6 cellular contexts compared by ENCODE assay signal in the genomic region with DNA sequence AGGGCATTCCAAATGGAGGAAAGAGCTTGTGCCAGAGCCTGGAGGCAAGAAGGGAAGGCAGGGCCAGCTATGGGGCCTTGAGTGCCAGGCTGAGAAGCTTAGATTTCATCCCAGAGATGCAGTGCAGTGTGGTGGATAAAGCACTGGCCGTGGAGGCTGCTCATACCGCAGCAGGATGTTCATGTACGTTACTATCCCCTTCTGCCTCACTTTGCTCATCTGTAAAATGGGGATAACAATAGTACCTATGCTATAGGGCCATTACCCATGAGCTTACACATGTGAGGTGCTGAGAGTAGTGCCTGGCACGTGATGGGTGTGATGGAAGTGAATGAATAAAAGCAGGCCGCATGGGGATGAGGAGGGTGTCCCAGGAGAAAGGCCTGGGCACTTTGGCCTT.
DNase-seq lines count a peak whose midpoint lies in the region; ATAC-seq, FAIRE-seq and TF ChIP-seq lines count a peak whose summit lies in the region.
"Not testable (repeated sequence)": the region's sequence is repeated elsewhere in the genome, so short reads cannot be mapped to it uniquely, and the experiment has no call there.

No MANE protein-coding gene starts in this region.

- H3K27ac ChIP-seq in A549; HepG2 (ENCODE audit: extremely low read length, insufficient read depth, low read length); neural progenitor cell: not testable (repeated sequence)

- H3K4me2 ChIP-seq in A549; HepG2 (ENCODE audit: low read depth, low read length); neural progenitor cell: not testable (repeated sequence)

- H3K4me1 Mint-ChIP-seq in activated T-helper 17 cell treated with anti-CD3 and anti-CD28 coated beads, Interleukin-2, amount 50 U/mL, for 72 hours; stimulated activated naive CD8-positive, alpha-beta T cell treated with anti-CD3 and anti-CD28 coated beads, Interleukin-15, amount 100 ng/mL, for 72 hours: not testable (repeated sequence)
- peaks cover 11% of the 10 kb centered on the region for H3K4me1 Mint-ChIP-seq in neural progenitor cell

- H3K9ac ChIP-seq in HepG2 (ENCODE audit: insufficient read depth, low read depth, low read length); neural progenitor cell: not testable (repeated sequence)

- H3K9me3 ChIP-seq in A549; HepG2 (ENCODE audit: low read length); neural progenitor cell (ENCODE audit: low read depth): not testable (repeated sequence)

- not testable (repeated sequence) for H3K79me2 ChIP-seq in HepG2 (ENCODE audit: insufficient read depth, low read length); neural progenitor cell (ENCODE audit: low read depth)

- CTCF ChIA-PET in A549 (lab: Yijun Ruan, JAX): interaction anchor here (1.0 to 8.6 kb wide), 3 partner anchors 14 to 260 kb away, joined by 3 to 44 read pairs (median 20); no protein-coding TSS in a partner anchor
- CTCF ChIA-PET in HepG2 (lab: Yijun Ruan, JAX; ENCODE audit: low intra/inter-chr PET ratio, low total read pairs): not testable (repeated sequence)

- not testable (repeated sequence) for H3K36me3 Mint-ChIP-seq in activated T-helper 17 cell treated with anti-CD3 and anti-CD28 coated beads, Interleukin-2, amount 50 U/mL, for 72 hours (ENCODE audit: low read depth); neural progenitor cell

- TF ChIP-seq EP300 in A549 (IDR thresholded peaks at IDR 0.05); HepG2 (IDR thresholded peaks at IDR 0.05; ENCODE audit: low read depth in 2 of 2, low read length in 2 of 2); HepG2 (CRISPR knock-in tag; IDR thresholded peaks at IDR 0.05; ENCODE audit: borderline replicate concordance): not testable (repeated sequence)

- POLR2A ChIA-PET in A549 (lab: Yijun Ruan, JAX); HepG2 (lab: Yijun Ruan, JAX): not testable (repeated sequence)

- not testable (repeated sequence) for H4K20me1 ChIP-seq in HepG2 (ENCODE audit: insufficient read depth, low read length); neural progenitor cell (ENCODE audit: low read depth)

- not testable (repeated sequence) for H3K4me3 ChIP-seq in A549; bronchial epithelial cell (ENCODE audit: low read depth, low read length); HepG2 (replicated peaks in 1 of 3; ENCODE audit: insufficient read depth in 1 of 3, low read depth in 2 of 3, low read length in 3 of 3); neural progenitor cell

- not testable (repeated sequence) for ATAC-seq in A549; activated T-helper 17 cell treated with anti-CD3 and anti-CD28 coated beads, Interleukin-2, amount 50 U/mL, for 72 hours (replicated peaks); HepG2; stimulated activated naive CD8-positive, alpha-beta T cell treated with anti-CD3 and anti-CD28 coated beads, Interleukin-15, amount 100 ng/mL, for 72 hours

- not testable (repeated sequence) for H3K4me3 Mint-ChIP-seq in activated T-helper 17 cell treated with anti-CD3 and anti-CD28 coated beads, Interleukin-2, amount 50 U/mL, for 72 hours; stimulated activated naive CD8-positive, alpha-beta T cell treated with anti-CD3 and anti-CD28 coated beads, Interleukin-15, amount 100 ng/mL, for 72 hours
- peak overlapping the region; percentile 25 for H3K4me3 Mint-ChIP-seq in neural progenitor cell

- H2AFZ ChIP-seq in HepG2 (ENCODE audit: low read length); neural progenitor cell (replicated peaks): not testable (repeated sequence)

- intact Hi-C loops in HepG2 (cut with micrococcal nuclease; ENCODE audit: unreplicated experiment): not testable (repeated sequence)

- not testable (repeated sequence) for H3K36me3 ChIP-seq in bronchial epithelial cell (ENCODE audit: control insufficient read depth, insufficient read depth, low read length); HepG2 (replicated peaks in 1 of 2; ENCODE audit: control insufficient read depth in 1 of 2, insufficient read depth in 2 of 2, low read length in 2 of 2); neural progenitor cell

- H3K27me3 Mint-ChIP-seq in activated T-helper 17 cell treated with anti-CD3 and anti-CD28 coated beads, Interleukin-2, amount 50 U/mL, for 72 hours; neural progenitor cell (ENCODE audit: insufficient read depth, low read depth): not testable (repeated sequence)
- H3K27me3 Mint-ChIP-seq in stimulated activated naive CD8-positive, alpha-beta T cell treated with anti-CD3 and anti-CD28 coated beads, Interleukin-15, amount 100 ng/mL, for 72 hours: peaks cover 11% of the 10 kb centered on the region

- BruUV-seq in HepG2 (replicated peaks; lab: Mats Ljungman, UMichigan): not testable (repeated sequence)

- not testable (repeated sequence) for TF ChIP-seq CTCF in A549 (IDR thresholded peaks at IDR 0.05); bronchial epithelial cell (IDR thresholded peaks at IDR 0.05; ENCODE audit: insufficient read depth, low read length, severe bottlenecking); HepG2 (CRISPR knock-in tag; IDR thresholded peaks at IDR 0.05); neural progenitor cell (IDR thresholded peaks at IDR 0.05)

- FAIRE-seq in A549 (lab: Jason Lieb, UNC): peak; percentile 89
- FAIRE-seq in bronchial epithelial cell (lab: Jason Lieb, UNC): peak; percentile 50
- FAIRE-seq in HepG2 (lab: Jason Lieb, UNC): not testable (repeated sequence)

- not testable (repeated sequence) for DNase-seq in A549 (ENCODE audit: low read depth in 1 of 2, low spot score in 1 of 2); bronchial epithelial cell (ENCODE audit: low read depth); HepG2 (ENCODE audit: low spot score); neural progenitor cell (ENCODE audit: low spot score); stimulated activated naive CD8-positive, alpha-beta T cell treated with anti-CD3 and anti-CD28 coated beads, Interleukin-15, amount 100 ng/mL, for 72 hours

- not testable (repeated sequence) for TF ChIP-seq RAD21 in A549 (conservative IDR thresholded peaks at IDR 0.05 in 1 of 2, IDR thresholded peaks at IDR 0.05 in 1 of 2); HepG2 (CRISPR knock-in tag; IDR thresholded peaks at IDR 0.05)

- H3K27me3 ChIP-seq in bronchial epithelial cell (ENCODE audit: control insufficient read depth, insufficient read depth, low read length); HepG2 (ENCODE audit: control insufficient read depth in 1 of 2, insufficient read depth in 2 of 2, low read length in 2 of 2); neural progenitor cell: not testable (repeated sequence)

- in situ Hi-C loops in HepG2 (cut with HindIII; ENCODE audit: extremely low pct_ligation_motif_present, low pct_unique_long_range_greater_than_20kb): not testable (repeated sequence)

- not testable (repeated sequence) for H3K9me3 Mint-ChIP-seq in activated T-helper 17 cell treated with anti-CD3 and anti-CD28 coated beads, Interleukin-2, amount 50 U/mL, for 72 hours; neural progenitor cell; stimulated activated naive CD8-positive, alpha-beta T cell treated with anti-CD3 and anti-CD28 coated beads, Interleukin-15, amount 100 ng/mL, for 72 hours

- H3F3A ChIP-seq in neural progenitor cell (ENCODE audit: low read depth): not testable (repeated sequence)

- not testable (repeated sequence) for H3K4me1 ChIP-seq in A549, neural progenitor cell
- H3K4me1 ChIP-seq in HepG2 (ENCODE audit: insufficient read depth, low read length): peaks cover 16% of the 10 kb centered on the region

- TF ChIP-seq POLR2A in A549 (IDR thresholded peaks at IDR 0.05; ENCODE audit: low read length); HepG2 (IDR thresholded peaks at IDR 0.05; ENCODE audit: insufficient read depth in 1 of 2, low read depth in 2 of 2, low read length in 2 of 2): not testable (repeated sequence)

- WGBS in A549 (ENCODE audit: missing lambda C conversion rate): 79% methylated on average over 4 of the region's 5 CpGs
- WGBS in HepG2 (ENCODE audit: low lambda C conversion rate): 8% methylated on average over 4 of the region's 5 CpGs

- peak overlapping the region; percentile 24 for H3K27ac Mint-ChIP-seq in activated T-helper 17 cell treated with anti-CD3 and anti-CD28 coated beads, Interleukin-2, amount 50 U/mL, for 72 hours
- H3K27ac Mint-ChIP-seq in neural progenitor cell: not testable (repeated sequence)
- peak overlapping the region; percentile 1 to 4 for H3K27ac Mint-ChIP-seq in stimulated activated naive CD8-positive, alpha-beta T cell treated with anti-CD3 and anti-CD28 coated beads, Interleukin-15, amount 100 ng/mL, for 72 hours

TF ChIP-seq in HepG2, 621 proteins besides CTCF, POLR2A, EP300 and RAD21:
- TF ChIP-seq ZNF629 (CRISPR knock-in tag; conservative IDR thresholded peaks at IDR 0.05): peak; percentile 74
